ENCODE assay signal across 9 cellular contexts in genomic region chr12:2692156-2692555, GRCh38.
DNase-seq lines count a peak whose midpoint lies in the region; ATAC-seq and TF ChIP-seq lines count a peak whose summit lies in the region.
"Had no signal": no experiment of that assay in that cellular context is flagged by ENCODE, and none has a peak within 500 bp of the region (broad histone marks: within the 10 kb centered on the region; RNA-seq: fewer than 3 reads in every experiment).

No MANE protein-coding gene starts in this region.

- intact Hi-C loops in right lobe of liver (cut with DNase I) (no loop called here), heart left ventricle (cut with DNase I) (no loop called here)

- in situ Hi-C loops in GM13976 (cut with MboI; ENCODE audit: low sequenced_read_pairs, unreplicated experiment) = no loop called here

- H3K9me3 Mint-ChIP-seq in activated naive CD8-positive, alpha-beta T cell treated with anti-CD3 and anti-CD28 coated beads, Interleukin-2, amount 10 ng/mL, durations not matched to agents 7 days and 5 days = no peaks in the 10 kb centered on the region
- H3K9me3 Mint-ChIP-seq in nephron progenitor cell = peaks cover 14% of the 10 kb centered on the region

- no peak for TF ChIP-seq CTCF in DND-41 (IDR thresholded peaks at IDR 0.05; ENCODE audit: borderline replicate concordance, extremely low read depth, low read length, poor library complexity, severe bottlenecking)
- no peak for TF ChIP-seq CTCF in KMS-11 (conservative IDR thresholded peaks at IDR 0.05; ENCODE audit: low read depth, low read length)
- TF ChIP-seq CTCF in nephron progenitor cell (IDR thresholded peaks at IDR 0.05) = no peak
- TF ChIP-seq CTCF in GM13976 (IDR thresholded peaks at IDR 0.05; ENCODE audit: borderline replicate concordance, control extremely low read depth, extremely low read depth, insufficient read depth, missing control alignments) = no peak
- no peak for TF ChIP-seq CTCF in right lobe of liver (IDR thresholded peaks at IDR 0.05)
- no peak for TF ChIP-seq CTCF in heart left ventricle (IDR thresholded peaks at IDR 0.05)

- H3K4me1 ChIP-seq in DND-41 (ENCODE audit: insufficient read depth, low read length) (peaks cover 30% of the 10 kb centered on the region), KMS-11 (ENCODE audit: low read depth, poor library complexity, severe bottlenecking) (peaks cover 8% of the 10 kb centered on the region), right lobe of liver (peaks cover 0 to 9% (median 0%) of the 10 kb centered on the region in 4 donors), heart left ventricle (peaks cover 0 to 10% (median 0%) of the 10 kb centered on the region in 12 donors)

- H4K20me1 ChIP-seq in DND-41 (ENCODE audit: insufficient read depth, low read length) (peaks cover 3% of the 10 kb centered on the region; the same call in 1 of the 2 replicates), KMS-11 (ENCODE audit: insufficient read depth) (no peaks in the 10 kb centered on the region)

- peaks cover 12% of the 10 kb centered on the region for H3K27me3 Mint-ChIP-seq in activated naive CD8-positive, alpha-beta T cell treated with anti-CD3 and anti-CD28 coated beads, Interleukin-2, amount 10 ng/mL, durations not matched to agents 7 days and 5 days
- H3K27me3 Mint-ChIP-seq in nephron progenitor cell (ENCODE audit: low read depth, poor library complexity) = peaks cover 71% of the 10 kb centered on the region

- no peak for TF ChIP-seq POLR2A in right lobe of liver (IDR thresholded peaks at IDR 0.05)
- no peak for TF ChIP-seq POLR2A in heart left ventricle (IDR thresholded peaks at IDR 0.05)

- H3K9me3 ChIP-seq in DND-41 (ENCODE audit: insufficient read depth, low read length, severe bottlenecking) (no peaks in the 10 kb centered on the region), right lobe of liver (no peaks in the 10 kb centered on the region), heart left ventricle (no peaks in the 10 kb centered on the region)

- H3K27me3 ChIP-seq in DND-41 (ENCODE audit: insufficient read depth, low read length, poor library complexity) (peaks cover 38% of the 10 kb centered on the region), KMS-11 (ENCODE audit: insufficient read depth, low read depth) (no peaks in the 10 kb centered on the region), right lobe of liver (no peaks in the 10 kb centered on the region), heart left ventricle (no peaks in the 10 kb centered on the region)

- 58% methylated on average over 7 of the region's 12 CpGs for WGBS in right lobe of liver (ENCODE audit: insufficient coverage, low coverage, low lambda C conversion rate, missing lambda C conversion rate)
- WGBS in heart left ventricle, 4 donors = 80 to 91% (median 87%) methylated on average over 12 of the region's 12 CpGs

- H3K36me3 Mint-ChIP-seq in activated naive CD8-positive, alpha-beta T cell treated with anti-CD3 and anti-CD28 coated beads, Interleukin-2, amount 10 ng/mL, durations not matched to agents 7 days and 5 days = peaks cover 3% of the 10 kb centered on the region
- no peaks in the 10 kb centered on the region for H3K36me3 Mint-ChIP-seq in nephron progenitor cell (ENCODE audit: low read depth)

- peak overlapping the region; percentile 87 for H3K4me3 Mint-ChIP-seq in activated naive CD8-positive, alpha-beta T cell treated with anti-CD3 and anti-CD28 coated beads, Interleukin-2, amount 10 ng/mL, durations not matched to agents 7 days and 5 days
- peak overlapping the region; percentile 86 for H3K4me3 Mint-ChIP-seq in nephron progenitor cell

- H3K79me2 ChIP-seq in DND-41 (ENCODE audit: insufficient read depth, low read length) (no peaks in the 10 kb centered on the region), KMS-11 (ENCODE audit: insufficient read depth, low read depth) (no peaks in the 10 kb centered on the region)

- DNase-seq in DND-41 (peak; percentile 27), nephron progenitor cell (no peak), hypothalamus (lab: John Stamatoyannopoulos, UW) (no peak), GM13976 (ENCODE audit: low spot score) (no peak), right lobe of liver (no peak), heart left ventricle (no peak)
- peak; percentile 58 for DNase-seq in activated naive CD8-positive, alpha-beta T cell treated with anti-CD3 and anti-CD28 coated beads, Interleukin-2, amount 10 ng/mL, durations not matched to agents 7 days and 5 days
- DNase-seq: NCI-H1436 had no signal

- H3K36me3 ChIP-seq in DND-41 (ENCODE audit: insufficient read depth, low read length) (no peaks in the 10 kb centered on the region), KMS-11 (ENCODE audit: insufficient read depth) (no peaks in the 10 kb centered on the region), right lobe of liver (no peaks in the 10 kb centered on the region), heart left ventricle (peaks cover 0 to 42% (median 32%) of the 10 kb centered on the region in 9 donors)

- H2AFZ ChIP-seq in DND-41 (ENCODE audit: low read depth, low read length) = peak overlapping the region; percentile 83
- peak overlapping the region; percentile 85 for H2AFZ ChIP-seq in KMS-11 (ENCODE audit: low read depth)

- H3K4me2 ChIP-seq in DND-41 (ENCODE audit: insufficient read depth, low read length) (peak overlapping the region; percentile 96), KMS-11 (peak overlapping the region; percentile 67)

- peak overlapping the region; percentile 56 for H3K9ac ChIP-seq in DND-41 (ENCODE audit: low read depth, low read length)
- H3K9ac ChIP-seq in KMS-11 = peak overlapping the region; percentile 70; the same call in 1 of the 2 replicates

- H3K4me3 ChIP-seq in DND-41 (ENCODE audit: low read depth in 1 of 2, low read length in 2 of 2) = peak overlapping the region; percentile 13 to 57; a peak in 3 of 4 replicates
- H3K4me3 ChIP-seq in KMS-11 (IDR thresholded peaks at IDR 0.05; ENCODE audit: insufficient read depth, low read depth, low read length) = no peak overlapping the region
- peak overlapping the region in 1 of 3 donors; percentile 28 for H3K4me3 ChIP-seq in right lobe of liver
- peak overlapping the region in 6 of 12 donors; percentile 32 to 63 (median 48) for H3K4me3 ChIP-seq in heart left ventricle

- H3K4me1 Mint-ChIP-seq in activated naive CD8-positive, alpha-beta T cell treated with anti-CD3 and anti-CD28 coated beads, Interleukin-2, amount 10 ng/mL, durations not matched to agents 7 days and 5 days = peaks cover 28% of the 10 kb centered on the region
- peaks cover 24% of the 10 kb centered on the region for H3K4me1 Mint-ChIP-seq in nephron progenitor cell

- POLR2A ChIA-PET in activated naive CD8-positive, alpha-beta T cell treated with anti-CD3 and anti-CD28 coated beads, Interleukin-2, amount 10 ng/mL, durations not matched to agents 7 days and 5 days (lab: Charles Lee) = interaction anchor here (0.5 to 3.7 kb wide), 14 partner anchors 9 to 1900 kb away, joined by 3 to 31 read pairs (median 4); partner anchors contain the start of genes FKBP4, FOXM1, ITFG2 and RHNO1

- H3K27ac Mint-ChIP-seq in activated naive CD8-positive, alpha-beta T cell treated with anti-CD3 and anti-CD28 coated beads, Interleukin-2, amount 10 ng/mL, durations not matched to agents 7 days and 5 days = peak overlapping the region; percentile 95
- H3K27ac Mint-ChIP-seq in nephron progenitor cell = no peak overlapping the region

- H3K27ac ChIP-seq in DND-41 (ENCODE audit: low read length) = peak overlapping the region; percentile 12; the same call in 1 of the 2 replicates
- H3K27ac ChIP-seq in KMS-11 = peak overlapping the region; percentile 57; the same call in 1 of the 2 replicates
- no peak overlapping the region for H3K27ac ChIP-seq in right lobe of liver
- peak overlapping the region in 1 of 12 donors; percentile 60 for H3K27ac ChIP-seq in heart left ventricle

- ATAC-seq in DND-41 (ENCODE audit: insufficient read depth, low read depth) = peak; percentile 64
- ATAC-seq in activated naive CD8-positive, alpha-beta T cell treated with anti-CD3 and anti-CD28 coated beads, Interleukin-2, amount 10 ng/mL, durations not matched to agents 7 days and 5 days (ENCODE audit: low read depth) = peak; percentile 34
- no peak for ATAC-seq in right lobe of liver
- ATAC-seq in heart left ventricle = no peak

Comparison
In these comparisons a context has a peak if more than half of its experiments do, and no peak if none do; other contexts are left out.
1. ATAC-seq: peak in DND-41 (single experiment) and activated naive CD8-positive, alpha-beta T cell treated with anti-CD3 and anti-CD28 coated beads, Interleukin-2, amount 10 ng/mL, durations not matched to agents 7 days and 5 days (single experiment); none in right lobe of liver (0 of 4) and heart left ventricle (0 of 4).
2. DNase-seq: peak in DND-41 (single experiment) and activated naive CD8-positive, alpha-beta T cell treated with anti-CD3 and anti-CD28 coated beads, Interleukin-2, amount 10 ng/mL, durations not matched to agents 7 days and 5 days (single experiment); none in nephron progenitor cell (single experiment), hypothalamus (0 of 51), GM13976 (single experiment), right lobe of liver (0 of 3) and heart left ventricle (0 of 5).
3. H3K27ac ChIP-seq: peak in DND-41 (single experiment) and KMS-11 (single experiment); none in right lobe of liver (0 of 3).